ENCODE assay signal across 1 cellular context in genomic region chr1:3773572-3774502, GRCh38.
A peak's percentile ranks its signal among the peaks of the same experiment; 100 is the strongest.
TF ChIP-seq lines count a peak whose summit lies in the region.

No MANE protein-coding gene starts in this region.

TF ChIP-seq in HepG2, 621 proteins besides CTCF, POLR2A, EP300 and RAD21 (continued from another document and continues in another):
- TF ChIP-seq ZNF407 (CRISPR knock-in tag; IDR thresholded peaks at IDR 0.05; ENCODE audit: not compliant biosample characterization) (no peak), MTERF4 (CRISPR knock-in tag; IDR thresholded peaks at IDR 0.05) (peak; percentile 58; the same call in 1 of the 2 replicates), THRA (CRISPR knock-in tag; IDR thresholded peaks at IDR 0.05; ENCODE audit: borderline replicate concordance) (peak; percentile 30; the same call in 1 of the 2 replicates), XRCC5 (optimal IDR thresholded peaks at IDR 0.05; ENCODE audit: low read length) (peak; percentile 37), ZNF275 (CRISPR knock-in tag; IDR thresholded peaks at IDR 0.05; ENCODE audit: borderline replicate concordance) (no peak), FIP1L1 (IDR thresholded peaks at IDR 0.05; ENCODE audit: borderline replicate concordance, insufficient read depth, low read depth, low read length) (no peak), NBN (conservative IDR thresholded peaks at IDR 0.05) (no peak), PCBP1 (IDR thresholded peaks at IDR 0.05; ENCODE audit: borderline replicate concordance, low read depth, low read length) (no peak), AGO1 (IDR thresholded peaks at IDR 0.05; ENCODE audit: low read depth, low read length, poor library complexity, severe bottlenecking) (no peak), AFF4 (CRISPR knock-in tag; IDR thresholded peaks at IDR 0.05) (no peak), HNRNPLL (IDR thresholded peaks at IDR 0.05; ENCODE audit: low read depth, low read length, poor library complexity, severe bottlenecking) (no peak), SMARCE1 (IDR thresholded peaks at IDR 0.05; ENCODE audit: borderline replicate concordance) (no peak), ZNF784 (CRISPR knock-in tag; IDR thresholded peaks at IDR 0.05; ENCODE audit: borderline replicate concordance) (peak; percentile 51; the same call in 1 of the 2 replicates), ZNF136 (CRISPR knock-in tag; IDR thresholded peaks at IDR 0.05; ENCODE audit: low read depth) (no peak), SOX6 (IDR thresholded peaks at IDR 0.05) (no peak), SOX6 (CRISPR knock-in tag; IDR thresholded peaks at IDR 0.05) (peak; percentile 23; the same call in 1 of the 2 replicates), ZSCAN22 (CRISPR knock-in tag; IDR thresholded peaks at IDR 0.05) (no peak), ZBTB33 (CRISPR knock-in tag; IDR thresholded peaks at IDR 0.05) (no peak), ZBTB8A (CRISPR knock-in tag; IDR thresholded peaks at IDR 0.05; ENCODE audit: borderline replicate concordance, low read depth) (no peak), MBD4 (IDR thresholded peaks at IDR 0.05; ENCODE audit: borderline replicate concordance, low read length) (no peak), FOXO4 (CRISPR knock-in tag; conservative IDR thresholded peaks at IDR 0.05) (0 out of 2 replicates have a peak, but pooled peaks have one; percentile 71), MZF1 (CRISPR knock-in tag; IDR thresholded peaks at IDR 0.05; ENCODE audit: borderline replicate concordance) (no peak), ZNF33B (CRISPR knock-in tag; IDR thresholded peaks at IDR 0.05) (no peak), IRF9 (CRISPR knock-in tag; IDR thresholded peaks at IDR 0.05; ENCODE audit: borderline replicate concordance) (no peak), ZNF570 (CRISPR knock-in tag; IDR thresholded peaks at IDR 0.05; ENCODE audit: borderline replicate concordance) (no peak), XBP1 (CRISPR knock-in tag; IDR thresholded peaks at IDR 0.05) (no peak), KLF6 (CRISPR knock-in tag; IDR thresholded peaks at IDR 0.05) (no peak), ZBTB49 (CRISPR knock-in tag; IDR thresholded peaks at IDR 0.05; ENCODE audit: borderline replicate concordance) (no peak), CENPT (CRISPR knock-in tag; IDR thresholded peaks at IDR 0.05; ENCODE audit: low read depth) (no peak), ISX (CRISPR knock-in tag; conservative IDR thresholded peaks at IDR 0.05) (no peak), MEIS2 (CRISPR knock-in tag; IDR thresholded peaks at IDR 0.05) (no peak; the same call in 1 of the 2 replicates)
